ENCODE assay signal across 8 cellular contexts in genomic region chr19:16542045-16542893, GRCh38. TPM values are rescaled to one million over a fixed set of nuclear protein-coding genes. Genes with fewer than 3 reads are reported as not detected.
DNase-seq lines count a peak whose midpoint lies in the region; ATAC-seq and TF ChIP-seq lines count a peak whose summit lies in the region.

TSS of gene CHERP (minus strand) at chr19:16542437. CDS start at chr19:16542378, 59 bp downstream.

- H3K4me3 Mint-ChIP-seq in endothelial cell (ENCODE audit: unreplicated experiment) (peak within 1 kb of the TSS; percentile 96), mesothelial cell of epicardium (peak within 1 kb of the TSS; percentile 77)

- peaks cover 37% of the 10 kb centered on the region for H3K4me1 ChIP-seq in OCI-LY1 (ENCODE audit: insufficient read depth, low read length, severe bottlenecking)

- 0 out of 2 replicates have a peak, but pooled peaks have one; percentile 4 for TF ChIP-seq CTCF in OCI-LY1 (IDR thresholded peaks at IDR 0.05; ENCODE audit: low read length)
- no peak for TF ChIP-seq CTCF in endothelial cell (IDR thresholded peaks at IDR 0.05; ENCODE audit: unreplicated experiment)
- TF ChIP-seq CTCF in mesothelial cell of epicardium (IDR thresholded peaks at IDR 0.05; ENCODE audit: unreplicated experiment): no peak

- H3K27me3 Mint-ChIP-seq in endothelial cell (ENCODE audit: unreplicated experiment) (peaks cover 9% of the 10 kb centered on the region), mesothelial cell of epicardium (ENCODE audit: low read depth) (no peaks in the 10 kb centered on the region)

- no peak within 1 kb of the TSS for H2AFZ ChIP-seq in OCI-LY1 (ENCODE audit: low read length)

- H3K9me3 ChIP-seq in OCI-LY1 (ENCODE audit: low read length): no peaks in the 10 kb centered on the region

- H4K20me1 ChIP-seq in OCI-LY1 (ENCODE audit: insufficient read depth, low read length): no peaks in the 10 kb centered on the region

- H3K4me1 Mint-ChIP-seq in endothelial cell (ENCODE audit: unreplicated experiment) (peaks cover 24% of the 10 kb centered on the region), mesothelial cell of epicardium (peaks cover 26% of the 10 kb centered on the region)

- peak within 1 kb of the TSS; percentile 80 for H3K27ac ChIP-seq in OCI-LY1 (ENCODE audit: low read depth, low read length, poor library complexity, severe bottlenecking)

- ATAC-seq in GM21515 (IDR thresholded peaks at IDR 0.05; ENCODE audit: unreplicated experiment): peak; percentile 75

- 0 out of 2 replicates have a peak, but pooled peaks cover 6% of the 10 kb centered on the region for H3F3A ChIP-seq in OCI-LY1 (ENCODE audit: insufficient read depth, low read length)

- peaks cover 25% of the 10 kb centered on the region for H3K36me3 Mint-ChIP-seq in endothelial cell (ENCODE audit: low read depth, unreplicated experiment)
- peaks cover 23% of the 10 kb centered on the region for H3K36me3 Mint-ChIP-seq in mesothelial cell of epicardium

- DNase-seq in D341Med (ENCODE audit: low spot score) (peak; percentile 98), HuH-7 (ENCODE audit: low spot score) (peak; percentile 89), endothelial cell (ENCODE audit: low spot score) (peak; percentile 92), mesothelial cell of epicardium (ENCODE audit: low spot score in 2 of 2, unreplicated experiment in 2 of 2) (peak; percentile 93 to 94)
- peak; percentile 94 for DNase-seq in activated CD8-positive, alpha-beta memory T cell treated with anti-CD3 and anti-CD28 coated beads, Interleukin-2, amount 50 U/mL, for 4 hours
- DNase-seq in stimulated activated CD8-positive, alpha-beta memory T cell treated with anti-CD3 and anti-CD28 coated beads, Interleukin-15, amount 100 ng/mL, for 4 hours (ENCODE audit: low read depth in 2 of 2): peak; percentile 86 to 90

- H3K4me3 ChIP-seq in OCI-LY1 (ENCODE audit: low read depth, low read length, poor library complexity, severe bottlenecking): peak within 1 kb of the TSS; percentile 98

- H3K79me2 ChIP-seq in OCI-LY1 (ENCODE audit: insufficient read depth, low read length): peaks cover 60% of the 10 kb centered on the region

- H3K9ac ChIP-seq in OCI-LY1 (ENCODE audit: low read length): peak within 1 kb of the TSS; percentile 98

- no peaks in the 10 kb centered on the region for H3K9me2 ChIP-seq in OCI-LY1 (ENCODE audit: low read depth, low read length)

- H3K9me3 Mint-ChIP-seq in endothelial cell (ENCODE audit: unreplicated experiment) (no peaks in the 10 kb centered on the region), mesothelial cell of epicardium (no peaks in the 10 kb centered on the region)

- H3K27ac Mint-ChIP-seq in endothelial cell (ENCODE audit: unreplicated experiment) (peak within 1 kb of the TSS; percentile 93), mesothelial cell of epicardium (peak within 1 kb of the TSS; percentile 91)

- H3K27me3 ChIP-seq in OCI-LY1 (ENCODE audit: insufficient read depth, low read length): no peaks in the 10 kb centered on the region

- peaks cover 40% of the 10 kb centered on the region for H3K36me3 ChIP-seq in OCI-LY1 (ENCODE audit: insufficient read depth, low read length)

- peak within 1 kb of the TSS; percentile 99 for H3K4me2 ChIP-seq in OCI-LY1 (ENCODE audit: low read length)

RNA-seq across cellular contexts. Expression of gene CHERP, which starts in this region (rescaled TPM):
- total RNA-seq in endothelial cell (ENCODE audit: unreplicated experiment): 66.5 TPM
- 73.2 to 80.5 TPM (median 78.4 TPM) in 3 replicates for total RNA-seq in mesothelial cell of epicardium

Comparison
In these comparisons a context has a peak if more than half of its experiments do, and no peak if none do; other contexts are left out.
1. Peak in every context shown above with its lines: DNase-seq, ATAC-seq, H3K4me3 ChIP-seq and H3K27ac ChIP-seq.